In genomic region chr2:176814740-176815367, GRCh38 we compare ENCODE assay signal across 1 cellular context.
A peak's percentile ranks its signal among the peaks of the same experiment; 100 is the strongest.
TF ChIP-seq lines count a peak whose summit lies in the region.

No MANE protein-coding gene starts in this region.

TF ChIP-seq in K562, 482 proteins besides CTCF, POLR2A, EP300 and RAD21 (continued from another document):
- TF ChIP-seq ARID3A (IDR thresholded peaks at IDR 0.05; ENCODE audit: borderline replicate concordance, low read depth, low read length) = 0 out of 2 replicates have a peak, but pooled peaks have one; percentile 29
